8 cellular contexts compared by ENCODE assay signal in genomic region chr11:26649884-26650283, GRCh38.
A peak's percentile ranks its signal among the peaks of the same experiment; 100 is the strongest.
DNase-seq lines count a peak whose midpoint lies in the region; TF ChIP-seq lines count a peak whose summit lies in the region.

No MANE protein-coding gene starts in this region.

- H3K4me3 Mint-ChIP-seq in chondrocyte (ENCODE audit: unreplicated experiment) = no peak overlapping the region

- peak overlapping the region; percentile 48 for H3K4me2 ChIP-seq in OCI-LY3 (ENCODE audit: low read length)

- peak; percentile 82 for TF ChIP-seq RAD21 in Ishikawa (IDR thresholded peaks at IDR 0.05; ENCODE audit: low read depth)
- TF ChIP-seq RAD21 in liver (IDR thresholded peaks at IDR 0.05) = peak; percentile 78

- peak; percentile 78 for TF ChIP-seq CTCF in OCI-LY3 (IDR thresholded peaks at IDR 0.05; ENCODE audit: low read depth, low read length)
- TF ChIP-seq CTCF in chondrocyte (IDR thresholded peaks at IDR 0.05) = peak; percentile 87
- TF ChIP-seq CTCF in liver (IDR thresholded peaks at IDR 0.05; ENCODE audit: low read depth, low read length, missing input control) = peak; percentile 57
- peak; percentile 21 to 44 (median 29) for TF ChIP-seq CTCF in uterus (IDR thresholded peaks at IDR 0.05)

- H3K9me3 Mint-ChIP-seq in chondrocyte (ENCODE audit: low read depth) = no peaks in the 10 kb centered on the region

- intact Hi-C loops in uterus (cut with DNase I; ENCODE audit: low total_unique reads) = no loop called here

- H3K79me2 ChIP-seq in OCI-LY3 (ENCODE audit: low read length) = no peaks in the 10 kb centered on the region

- no peak for TF ChIP-seq POLR2A in uterus (IDR thresholded peaks at IDR 0.05)

- H3K27me3 ChIP-seq in OCI-LY3 (ENCODE audit: low read depth, low read length) (peaks cover 3% of the 10 kb centered on the region; the same call in 1 of the 2 replicates), liver (ENCODE audit: control insufficient read depth in 4 of 4, insufficient read depth in 4 of 4, low read length in 3 of 4) (peaks cover 0 to 3% (median 0%) of the 10 kb centered on the region in 4 donors), uterus (no peaks in the 10 kb centered on the region)

- no peak for TF ChIP-seq EP300 in Ishikawa (IDR thresholded peaks at IDR 0.05; ENCODE audit: borderline replicate concordance)

- WGBS in liver = 36% methylated on average over 8 of the region's 8 CpGs

- H3K4me1 ChIP-seq in OCI-LY3 (ENCODE audit: low read length) = peaks cover 3% of the 10 kb centered on the region; the same call in 1 of the 2 replicates
- peaks cover 0 to 3% (median 0%) of the 10 kb centered on the region in 4 donors for H3K4me1 ChIP-seq in liver (ENCODE audit: control insufficient read depth in 4 of 4, insufficient read depth in 4 of 4, low read length in 3 of 4)
- no peaks in the 10 kb centered on the region for H3K4me1 ChIP-seq in uterus

- no peak overlapping the region for H3K27ac Mint-ChIP-seq in chondrocyte (ENCODE audit: unreplicated experiment)

- DNase-seq in stimulated activated CD4-positive, alpha-beta T cell treated with anti-CD3 and anti-CD28 coated beads, Interleukin-15, amount 100 ng/mL, for 24 hours = peak; percentile 39
- no peak for DNase-seq in stimulated activated CD4-positive, alpha-beta T cell treated with anti-CD3 and anti-CD28 coated beads, Interleukin-4, amount 100 ng/mL, for 1 hour
- DNase-seq in H4 (ENCODE audit: low spot score) = peak; percentile 63
- no peak for DNase-seq in chondrocyte (ENCODE audit: low spot score)
- DNase-seq in uterus = peak in 1 of 2 donors; percentile 12

- H4K20me1 ChIP-seq in OCI-LY3 (ENCODE audit: insufficient read depth, low read length) = no peaks in the 10 kb centered on the region

- H3K4me3 ChIP-seq in OCI-LY3 (ENCODE audit: low read length) (peak overlapping the region; percentile 26; the same call in 1 of the 2 replicates), liver (ENCODE audit: low read depth in 1 of 3, low read length in 3 of 3) (no peak overlapping the region), uterus (no peak overlapping the region)

- H3K9me3 ChIP-seq in OCI-LY3 (ENCODE audit: insufficient read depth, low read length) (no peaks in the 10 kb centered on the region), liver (ENCODE audit: control insufficient read depth in 4 of 4, low read length in 3 of 4) (no peaks in the 10 kb centered on the region), uterus (no peaks in the 10 kb centered on the region)

- H3K27ac ChIP-seq in OCI-LY3 (ENCODE audit: low read length) (no peak overlapping the region), liver (ENCODE audit: low read depth in 1 of 2, low read length in 2 of 2) (no peak overlapping the region), uterus (no peak overlapping the region)

- H3K36me3 Mint-ChIP-seq in chondrocyte (ENCODE audit: low read depth) = no peaks in the 10 kb centered on the region

- H3K4me1 Mint-ChIP-seq in chondrocyte (ENCODE audit: low read depth) = no peaks in the 10 kb centered on the region

- H3K36me3 ChIP-seq in OCI-LY3 (replicated peaks; ENCODE audit: low read depth, low read length) (no peaks in the 10 kb centered on the region), liver (ENCODE audit: control insufficient read depth in 4 of 4, insufficient read depth in 3 of 4, low read depth in 1 of 4, low read length in 3 of 4) (no peaks in the 10 kb centered on the region), uterus (no peaks in the 10 kb centered on the region)

- H3K9ac ChIP-seq in OCI-LY3 (ENCODE audit: low read length) = no peak overlapping the region
- no peak overlapping the region for H3K9ac ChIP-seq in liver (ENCODE audit: low read depth in 1 of 2, low read length in 2 of 2)

- peaks cover 11% of the 10 kb centered on the region for H3K27me3 Mint-ChIP-seq in chondrocyte (ENCODE audit: low read depth)

- no peak overlapping the region; the same call in 1 of the 2 replicates for H2AFZ ChIP-seq in OCI-LY3 (ENCODE audit: low read depth, low read length)

TF ChIP-seq in Ishikawa, 13 proteins besides CTCF, POLR2A, EP300 and RAD21:
- TF ChIP-seq, protein P1, sequence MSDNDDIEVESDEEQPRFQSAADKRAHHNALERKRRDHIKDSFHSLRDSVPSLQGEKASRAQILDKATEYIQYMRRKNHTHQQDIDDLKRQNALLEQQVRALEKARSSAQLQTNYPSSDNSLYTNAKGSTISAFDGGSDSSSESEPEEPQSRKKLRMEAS (IDR thresholded peaks at IDR 0.05) = no peak
- TF ChIP-seq TAF1 (IDR thresholded peaks at IDR 0.05; ENCODE audit: low read depth) = no peak
- no peak for TF ChIP-seq CREB1 (IDR thresholded peaks at IDR 0.05; ENCODE audit: low read depth)
- no peak for TF ChIP-seq FOXM1 (IDR thresholded peaks at IDR 0.05; ENCODE audit: borderline replicate concordance, low read depth)
- no peak for TF ChIP-seq USF1 (IDR thresholded peaks at IDR 0.05)
- no peak for TF ChIP-seq YY1 (IDR thresholded peaks at IDR 0.05; ENCODE audit: low read depth)
- no peak for TF ChIP-seq CEBPB (IDR thresholded peaks at IDR 0.05)
TF ChIP-seq in Ishikawa: peak in this region for 0.

TF ChIP-seq in liver, 16 proteins besides CTCF, POLR2A, EP300 and RAD21:
- TF ChIP-seq FOXA1 (IDR thresholded peaks at IDR 0.05) (no peak), FOXA2 (IDR thresholded peaks at IDR 0.05) (no peak), RXRA (IDR thresholded peaks at IDR 0.05) (no peak), YY1 (IDR thresholded peaks at IDR 0.05) (no peak), EGR1 (IDR thresholded peaks at IDR 0.05; ENCODE audit: low read depth in 2 of 2) (no peak), HNF4A (conservative IDR thresholded peaks at IDR 0.05) (no peak), ATF3 (IDR thresholded peaks at IDR 0.05) (no peak), NR2F2 (IDR thresholded peaks at IDR 0.05) (no peak)
- TF ChIP-seq, protein P2, sequence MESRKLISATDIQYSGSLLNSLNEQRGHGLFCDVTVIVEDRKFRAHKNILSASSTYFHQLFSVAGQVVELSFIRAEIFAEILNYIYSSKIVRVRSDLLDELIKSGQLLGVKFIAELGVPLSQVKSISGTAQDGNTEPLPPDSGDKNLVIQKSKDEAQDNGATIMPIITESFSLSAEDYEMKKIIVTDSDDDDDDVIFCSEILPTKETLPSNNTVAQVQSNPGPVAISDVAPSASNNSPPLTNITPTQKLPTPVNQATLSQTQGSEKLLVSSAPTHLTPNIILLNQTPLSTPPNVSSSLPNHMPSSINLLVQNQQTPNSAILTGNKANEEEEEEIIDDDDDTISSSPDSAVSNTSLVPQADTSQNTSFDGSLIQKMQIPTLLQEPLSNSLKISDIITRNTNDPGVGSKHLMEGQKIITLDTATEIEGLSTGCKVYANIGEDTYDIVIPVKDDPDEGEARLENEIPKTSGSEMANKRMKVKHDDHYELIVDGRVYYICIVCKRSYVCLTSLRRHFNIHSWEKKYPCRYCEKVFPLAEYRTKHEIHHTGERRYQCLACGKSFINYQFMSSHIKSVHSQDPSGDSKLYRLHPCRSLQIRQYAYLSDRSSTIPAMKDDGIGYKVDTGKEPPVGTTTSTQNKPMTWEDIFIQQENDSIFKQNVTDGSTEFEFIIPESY (IDR thresholded peaks at IDR 0.05) = no peak
- TF ChIP-seq, protein P3, sequence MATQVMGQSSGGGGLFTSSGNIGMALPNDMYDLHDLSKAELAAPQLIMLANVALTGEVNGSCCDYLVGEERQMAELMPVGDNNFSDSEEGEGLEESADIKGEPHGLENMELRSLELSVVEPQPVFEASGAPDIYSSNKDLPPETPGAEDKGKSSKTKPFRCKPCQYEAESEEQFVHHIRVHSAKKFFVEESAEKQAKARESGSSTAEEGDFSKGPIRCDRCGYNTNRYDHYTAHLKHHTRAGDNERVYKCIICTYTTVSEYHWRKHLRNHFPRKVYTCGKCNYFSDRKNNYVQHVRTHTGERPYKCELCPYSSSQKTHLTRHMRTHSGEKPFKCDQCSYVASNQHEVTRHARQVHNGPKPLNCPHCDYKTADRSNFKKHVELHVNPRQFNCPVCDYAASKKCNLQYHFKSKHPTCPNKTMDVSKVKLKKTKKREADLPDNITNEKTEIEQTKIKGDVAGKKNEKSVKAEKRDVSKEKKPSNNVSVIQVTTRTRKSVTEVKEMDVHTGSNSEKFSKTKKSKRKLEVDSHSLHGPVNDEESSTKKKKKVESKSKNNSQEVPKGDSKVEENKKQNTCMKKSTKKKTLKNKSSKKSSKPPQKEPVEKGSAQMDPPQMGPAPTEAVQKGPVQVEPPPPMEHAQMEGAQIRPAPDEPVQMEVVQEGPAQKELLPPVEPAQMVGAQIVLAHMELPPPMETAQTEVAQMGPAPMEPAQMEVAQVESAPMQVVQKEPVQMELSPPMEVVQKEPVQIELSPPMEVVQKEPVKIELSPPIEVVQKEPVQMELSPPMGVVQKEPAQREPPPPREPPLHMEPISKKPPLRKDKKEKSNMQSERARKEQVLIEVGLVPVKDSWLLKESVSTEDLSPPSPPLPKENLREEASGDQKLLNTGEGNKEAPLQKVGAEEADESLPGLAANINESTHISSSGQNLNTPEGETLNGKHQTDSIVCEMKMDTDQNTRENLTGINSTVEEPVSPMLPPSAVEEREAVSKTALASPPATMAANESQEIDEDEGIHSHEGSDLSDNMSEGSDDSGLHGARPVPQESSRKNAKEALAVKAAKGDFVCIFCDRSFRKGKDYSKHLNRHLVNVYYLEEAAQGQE (IDR thresholded peaks at IDR 0.05) = no peak
- TF ChIP-seq, protein P1 (IDR thresholded peaks at IDR 0.05) = no peak
TF ChIP-seq in liver: peak in this region for 0.

Comparison
In these comparisons a context has a peak if more than half of its experiments do, and no peak if none do; other contexts are left out.
1. DNase-seq: peak in stimulated activated CD4-positive, alpha-beta T cell treated with anti-CD3 and anti-CD28 coated beads, Interleukin-15, amount 100 ng/mL, for 24 hours (single experiment) and H4 (single experiment); none in stimulated activated CD4-positive, alpha-beta T cell treated with anti-CD3 and anti-CD28 coated beads, Interleukin-4, amount 100 ng/mL, for 1 hour (single experiment) and chondrocyte (single experiment).
2. CTCF ChIP-seq: peak in every context shown above with its lines; median percentile 87 in chondrocyte; 78 in OCI-LY3; 57 in liver; 29 in uterus.